10 cellular contexts compared by ENCODE assay signal in genomic region chr11:71639916-71640315, GRCh38. TPM values are rescaled to one million over a fixed set of nuclear protein-coding genes. Genes with fewer than 3 reads are reported as not detected.
A peak's percentile ranks its signal among the peaks of the same experiment; 100 is the strongest.
DNase-seq lines count a peak whose midpoint lies in the region; ATAC-seq and TF ChIP-seq lines count a peak whose summit lies in the region.
"Not testable (repeated sequence)": the region's sequence is repeated elsewhere in the genome, so short reads cannot be mapped to it uniquely, and the experiment has no call there.
"Had no signal": no experiment of that assay in that cellular context is flagged by ENCODE, and none has a peak within 500 bp of the region (broad histone marks: within the 10 kb centered on the region; RNA-seq: fewer than 3 reads in every experiment).

No MANE protein-coding gene starts in this region.

- not testable (repeated sequence) for H3K27me3 ChIP-seq in NT2/D1 (ENCODE audit: insufficient read depth, insufficient read length); neural cell (ENCODE audit: insufficient read depth, low read depth, low read length)

- H3F3A ChIP-seq in neural cell (ENCODE audit: insufficient read depth, low read length, poor library complexity, severe bottlenecking), result not testable (repeated sequence)

- TF ChIP-seq RAD21 in neural cell (conservative IDR thresholded peaks at IDR 0.05), result not testable (repeated sequence)

- H3K9me2 ChIP-seq in neural cell (ENCODE audit: insufficient read depth, low read length), result not testable (repeated sequence)

- not testable (repeated sequence) for H3K36me3 Mint-ChIP-seq in Calu3 (ENCODE audit: insufficient read depth, unreplicated experiment); activated T-cell treated with anti-CD3 and anti-CD28 coated beads, Interleukin-2, amount 50 U/mL, for 4 hours (ENCODE audit: insufficient read depth); stimulated activated naive CD8-positive, alpha-beta T cell treated with anti-CD3 and anti-CD28 coated beads, Interleukin-15, Interleukin-2, amounts not matched to agents 100 ng/mL and 50 ng/mL, for 24 hours (ENCODE audit: low read depth)

- BruUV-seq in Calu3 (replicated peaks; lab: Mats Ljungman, UMichigan), result not testable (repeated sequence)

- H3K79me2 ChIP-seq in neural cell (replicated peaks; ENCODE audit: insufficient read depth, low read length), result not testable (repeated sequence)

- CTCF ChIA-PET in Calu3 (lab: Charles Lee), result not testable (repeated sequence)

- H4K20me1 ChIP-seq in neural cell (ENCODE audit: insufficient read depth), result not testable (repeated sequence)

- H2AFZ ChIP-seq in neural cell (ENCODE audit: low read depth, low read length), result not testable (repeated sequence)

- ATAC-seq in activated T-cell treated with anti-CD3 and anti-CD28 coated beads, Interleukin-2, amount 50 U/mL, for 4 hours, result not testable (repeated sequence)

- not testable (repeated sequence) for H3K4me1 ChIP-seq in NT2/D1 (ENCODE audit: insufficient read depth, insufficient read length)

- H3K9me3 Mint-ChIP-seq in Calu3 (ENCODE audit: low read depth, unreplicated experiment); activated T-cell treated with anti-CD3 and anti-CD28 coated beads, Interleukin-2, amount 50 U/mL, for 4 hours; stimulated activated naive CD8-positive, alpha-beta T cell treated with anti-CD3 and anti-CD28 coated beads, Interleukin-15, Interleukin-2, amounts not matched to agents 100 ng/mL and 50 ng/mL, for 24 hours: not testable (repeated sequence)

- TF ChIP-seq EP300 in neural cell (conservative IDR thresholded peaks at IDR 0.05; ENCODE audit: poor library complexity, severe bottlenecking), result not testable (repeated sequence)

- H3K27ac Mint-ChIP-seq in Calu3 (ENCODE audit: unreplicated experiment); stimulated activated naive CD8-positive, alpha-beta T cell treated with anti-CD3 and anti-CD28 coated beads, Interleukin-15, Interleukin-2, amounts not matched to agents 100 ng/mL and 50 ng/mL, for 24 hours: not testable (repeated sequence)

- peak overlapping the region; percentile 60 for H3K4me3 Mint-ChIP-seq in Calu3 (ENCODE audit: low read depth, unreplicated experiment)
- peak overlapping the region; percentile 38 for H3K4me3 Mint-ChIP-seq in activated T-cell treated with anti-CD3 and anti-CD28 coated beads, Interleukin-2, amount 50 U/mL, for 4 hours
- H3K4me3 Mint-ChIP-seq in stimulated activated naive CD8-positive, alpha-beta T cell treated with anti-CD3 and anti-CD28 coated beads, Interleukin-15, Interleukin-2, amounts not matched to agents 100 ng/mL and 50 ng/mL, for 24 hours, result peak overlapping the region; percentile 43

- not testable (repeated sequence) for H3K27ac ChIP-seq in coronary artery; neural cell (ENCODE audit: low read length)

- H3K4me3 ChIP-seq in NT2/D1 (ENCODE audit: insufficient read length, low read depth) (peak overlapping the region; percentile 26), coronary artery (peak overlapping the region; percentile 62), iPS-18c (ENCODE audit: insufficient read depth, low read depth, low read length) (peak overlapping the region; percentile 31; the same call in 1 of the 2 replicates), neural cell (ENCODE audit: low read length) (peak overlapping the region; percentile 62)

- intact Hi-C loops in Calu3 (cut with micrococcal nuclease; ENCODE audit: unreplicated experiment), result not testable (repeated sequence)

- not testable (repeated sequence) for H3K9me3 ChIP-seq in NT2/D1 (ENCODE audit: insufficient read depth, low read length); iPS-18c (ENCODE audit: control insufficient read depth, insufficient read depth, low read length); neural cell (ENCODE audit: low read length)

- H3K4me2 ChIP-seq in neural cell (ENCODE audit: low read length), result not testable (repeated sequence)

- TF ChIP-seq CTCF in Calu3 (IDR thresholded peaks at IDR 0.05; ENCODE audit: unreplicated experiment); coronary artery (IDR thresholded peaks at IDR 0.05); neural cell (IDR thresholded peaks at IDR 0.05; ENCODE audit: poor library complexity, severe bottlenecking): not testable (repeated sequence)

- not testable (repeated sequence) for H3K36me3 ChIP-seq in NT2/D1 (ENCODE audit: insufficient read depth, insufficient read length, low read length); neural cell (ENCODE audit: insufficient read depth, low read length)

- DNase-seq in Calu3; NT2/D1 (ENCODE audit: low read depth, low spot score); activated T-cell treated with anti-CD3 and anti-CD28 coated beads, Interleukin-2, amount 50 U/mL, for 4 hours; coronary artery (ENCODE audit: low spot score): not testable (repeated sequence)

- not testable (repeated sequence) for H3K4me1 Mint-ChIP-seq in Calu3 (ENCODE audit: low read depth, unreplicated experiment); activated T-cell treated with anti-CD3 and anti-CD28 coated beads, Interleukin-2, amount 50 U/mL, for 4 hours (ENCODE audit: low read depth); stimulated activated naive CD8-positive, alpha-beta T cell treated with anti-CD3 and anti-CD28 coated beads, Interleukin-15, Interleukin-2, amounts not matched to agents 100 ng/mL and 50 ng/mL, for 24 hours (ENCODE audit: low read depth)

- H3K9ac ChIP-seq in NT2/D1 (ENCODE audit: insufficient read length, low read depth); neural cell (ENCODE audit: low read length): not testable (repeated sequence)

- H3K27me3 Mint-ChIP-seq in Calu3 (ENCODE audit: unreplicated experiment), result peaks cover 84% of the 10 kb centered on the region
- H3K27me3 Mint-ChIP-seq in activated T-cell treated with anti-CD3 and anti-CD28 coated beads, Interleukin-2, amount 50 U/mL, for 4 hours (ENCODE audit: low read depth), result peaks cover 33% of the 10 kb centered on the region
- peaks cover 35% of the 10 kb centered on the region for H3K27me3 Mint-ChIP-seq in stimulated activated naive CD8-positive, alpha-beta T cell treated with anti-CD3 and anti-CD28 coated beads, Interleukin-15, Interleukin-2, amounts not matched to agents 100 ng/mL and 50 ng/mL, for 24 hours

RNA-seq across cellular contexts. Expression of gene KRTAP5-11, which starts 57.2 kb away (rescaled TPM):
- not detected in 2 replicates for total RNA-seq in Calu3 (2022)
- not detected for total RNA-seq in activated T-cell treated with anti-CD3 and anti-CD28 coated beads, Interleukin-2, amount 50 U/mL, for 4 hours
- not detected in 2 replicates for polyA plus RNA-seq in neural cell
- polyA minus RNA-seq in neural cell, result not detected in 2 replicates
- total RNA-seq: kidney epithelial cell, lower lobe of right lung, transverse colon had no signal
